Comparison of ENCODE assay signal across 10 cellular contexts in the genomic region with DNA sequence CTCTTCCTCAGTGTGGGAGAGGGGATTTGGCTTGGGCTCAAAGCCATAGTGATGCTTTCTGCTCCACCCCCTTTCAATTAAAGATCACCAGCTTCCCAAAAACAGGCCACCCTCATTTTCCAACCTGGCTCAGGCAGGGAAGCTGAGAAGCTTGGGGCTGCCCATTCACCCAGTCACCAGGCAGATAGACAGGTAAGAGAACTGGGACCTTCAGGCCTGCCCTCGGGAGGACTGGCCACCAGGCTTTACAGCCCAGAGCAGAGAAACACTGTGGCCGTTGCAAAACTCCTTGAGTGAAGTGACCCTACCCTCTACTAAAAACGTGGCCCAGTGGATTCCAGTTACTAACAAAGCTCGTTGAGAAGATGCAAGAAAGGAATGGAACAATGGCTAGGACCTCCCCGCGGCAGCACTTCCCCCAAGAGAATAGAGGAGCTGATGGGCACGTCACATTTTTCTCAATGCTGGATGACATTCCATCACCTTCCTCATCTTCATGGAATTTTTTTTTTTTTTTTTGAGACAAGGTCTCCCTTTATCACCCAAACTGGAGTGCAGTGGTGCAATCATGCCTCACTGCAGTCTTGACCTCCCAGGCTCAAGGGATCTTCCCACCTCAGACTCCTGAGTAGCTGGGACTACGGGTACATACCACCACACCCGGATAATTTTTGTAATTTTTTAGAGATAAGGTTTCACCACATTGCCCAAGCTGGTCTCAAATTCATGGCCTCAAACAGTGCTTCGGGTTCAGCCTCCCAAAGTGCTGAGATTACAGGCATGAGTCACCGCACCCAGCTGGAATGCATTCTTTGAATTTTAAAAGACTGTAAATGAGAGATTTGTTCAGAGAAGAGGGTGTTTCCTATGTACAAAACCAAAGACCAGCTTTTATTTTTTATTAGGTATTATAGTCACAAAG. TPM values are rescaled to one million over a fixed set of nuclear protein-coding genes. Genes with fewer than 3 reads are reported as not detected.
DNase-seq lines count a peak whose midpoint lies in the region; ATAC-seq and TF ChIP-seq lines count a peak whose summit lies in the region.
"Had no signal": no experiment of that assay in that cellular context is flagged by ENCODE, and none has a peak within 500 bp of the region (broad histone marks: within the 10 kb centered on the region; RNA-seq: fewer than 3 reads in every experiment).

No MANE protein-coding gene starts in this region.

- H3K4me3 ChIP-seq in foreskin fibroblast (ENCODE audit: low read depth in 1 of 2, low read length in 2 of 2): no peak overlapping the region

- peak; percentile 40 for ATAC-seq in sciatic nerve
- ATAC-seq in GM21515 (IDR thresholded peaks at IDR 0.05; ENCODE audit: unreplicated experiment): no peak
- ATAC-seq in GM18511 (IDR thresholded peaks at IDR 0.05; ENCODE audit: unreplicated experiment): no peak

- POLR2A ChIA-PET in RWPE1 (lab: Yijun Ruan, JAX; ENCODE audit: low non-redundant PET): no interaction called here

- H3K36me3 Mint-ChIP-seq in activated naive CD4-positive, alpha-beta T cell treated with anti-CD3 and anti-CD28 coated beads, Interleukin-2, amount 10 ng/mL, durations not matched to agents 7 days and 5 days: peaks cover 4% of the 10 kb centered on the region

- H3K27me3 Mint-ChIP-seq in activated naive CD4-positive, alpha-beta T cell treated with anti-CD3 and anti-CD28 coated beads, Interleukin-2, amount 10 ng/mL, durations not matched to agents 7 days and 5 days: no peaks in the 10 kb centered on the region

- CTCF ChIA-PET in RWPE1 (lab: Yijun Ruan, JAX): interaction anchor here (0.6 kb wide), 2 partner anchors 26 to 1034 kb away, joined by 3 to 4 read pairs; no protein-coding TSS in a partner anchor
- CTCF ChIA-PET in activated naive CD4-positive, alpha-beta T cell treated with anti-CD3 and anti-CD28 coated beads, Interleukin-2, amount 10 ng/mL, durations not matched to agents 7 days and 5 days (lab: Charles Lee): interaction anchor here (0.7 kb wide), 1 partner anchor 47 kb away, joined by 4 read pairs; no protein-coding TSS in a partner anchor

- DNase-seq in HCEC 1CT (peak; percentile 96), RWPE1 (ENCODE audit: low spot score) (peak; percentile 60), foreskin fibroblast (peak; percentile 89 to 93), sciatic nerve (ENCODE audit: low spot score) (no peak), ureter (ENCODE audit: low spot score) (no peak)
- DNase-seq in activated naive CD4-positive, alpha-beta T cell treated with anti-CD3 and anti-CD28 coated beads, Interleukin-2, amount 10 ng/mL, durations not matched to agents 7 days and 5 days: no peak
- DNase-seq: activated CD8-positive, alpha-beta memory T cell treated with anti-CD3 and anti-CD28 coated beads, Interleukin-2, amount 50 U/mL, for 48 hours; NCI-H146 had no signal

- no peaks in the 10 kb centered on the region for H3K9me3 Mint-ChIP-seq in activated naive CD4-positive, alpha-beta T cell treated with anti-CD3 and anti-CD28 coated beads, Interleukin-2, amount 10 ng/mL, durations not matched to agents 7 days and 5 days

- H3K4me1 Mint-ChIP-seq in activated naive CD4-positive, alpha-beta T cell treated with anti-CD3 and anti-CD28 coated beads, Interleukin-2, amount 10 ng/mL, durations not matched to agents 7 days and 5 days: peaks cover 45% of the 10 kb centered on the region

- intact Hi-C loops in sciatic nerve (cut with DNase I): no loop called here

- no peak overlapping the region for H3K4me3 Mint-ChIP-seq in activated naive CD4-positive, alpha-beta T cell treated with anti-CD3 and anti-CD28 coated beads, Interleukin-2, amount 10 ng/mL, durations not matched to agents 7 days and 5 days

- TF ChIP-seq CTCF in RWPE1 (conservative IDR thresholded peaks at IDR 0.05; ENCODE audit: low read depth) (no peak), foreskin fibroblast (IDR thresholded peaks at IDR 0.05; ENCODE audit: low read depth, low read length) (no peak)

- no peak overlapping the region for H3K27ac Mint-ChIP-seq in activated naive CD4-positive, alpha-beta T cell treated with anti-CD3 and anti-CD28 coated beads, Interleukin-2, amount 10 ng/mL, durations not matched to agents 7 days and 5 days

- H3K27ac ChIP-seq in RWPE1: peak overlapping the region; percentile 93

RNA-seq across cellular contexts. Expression of gene LIPC, which starts 37.9 kb away (rescaled TPM):
- 24.4 TPM for total RNA-seq in sciatic nerve
- total RNA-seq in ureter: 10.5 TPM

Comparison
In these comparisons a context has a peak if more than half of its experiments do, and no peak if none do; other contexts are left out.
1. DNase-seq: peak in HCEC 1CT (single experiment), RWPE1 (single experiment) and foreskin fibroblast (2 of 2); none in sciatic nerve (single experiment), ureter (single experiment) and activated naive CD4-positive, alpha-beta T cell treated with anti-CD3 and anti-CD28 coated beads, Interleukin-2, amount 10 ng/mL, durations not matched to agents 7 days and 5 days (single experiment).